In genomic region chr18:57910817-57911216, GRCh38 we compare ENCODE assay signal across 10 cellular contexts.
DNase-seq lines count a peak whose midpoint lies in the region; ATAC-seq and TF ChIP-seq lines count a peak whose summit lies in the region.
"Had no signal": no experiment of that assay in that cellular context is flagged by ENCODE, and none has a peak within 500 bp of the region (broad histone marks: within the 10 kb centered on the region; RNA-seq: fewer than 3 reads in every experiment).

No MANE protein-coding gene starts in this region.

- H3K56ac ChIP-seq in IMR-90 (ENCODE audit: extremely low read depth, insufficient read depth, low read length): no peak overlapping the region

- H3K9me3 Mint-ChIP-seq in nephron progenitor cell: no peaks in the 10 kb centered on the region
- H3K9me3 Mint-ChIP-seq: T-helper 1 cell treated with Interleukin-12 subunit alpha and Interleukin-12 subunit beta and Interleukin-4 antibody, amounts not matched to agents 30 μg/mL and 1 μg/mL, for 36 hours had no signal

- H3K14ac ChIP-seq in IMR-90 (replicated peaks; ENCODE audit: low read depth, low read length): no peak overlapping the region

- peaks cover under 1% of the 10 kb centered on the region; the same call in 1 of the 2 replicates for H3K4me1 ChIP-seq in IMR-90 (ENCODE audit: control insufficient read depth, insufficient read depth, low read length)

- POLR2A ChIA-PET in IMR-90 (lab: Charles Lee; ENCODE audit: unreplicated experiment): no interaction called here

- H2BK120ac ChIP-seq in IMR-90 (ENCODE audit: low read depth, low read length): no peak overlapping the region

- intact Hi-C loops in IMR-90 (cut with micrococcal nuclease): no loop called here

- no peaks in the 10 kb centered on the region for H4K20me1 ChIP-seq in IMR-90 (ENCODE audit: insufficient read depth, low read length)

- no peak overlapping the region for H3K23ac ChIP-seq in IMR-90 (ENCODE audit: low read depth, low read length)

- no peak overlapping the region for H4K5ac ChIP-seq in IMR-90 (ENCODE audit: low read depth, low read length)

- H2BK15ac ChIP-seq in IMR-90 (ENCODE audit: low read depth, low read length): no peak overlapping the region

- no peak overlapping the region for H4K91ac ChIP-seq in IMR-90 (ENCODE audit: insufficient read depth, low read depth, low read length)

- no peak overlapping the region for H2AK5ac ChIP-seq in IMR-90 (ENCODE audit: low read depth, low read length)

- TF ChIP-seq POLR2A in IMR-90 (IDR thresholded peaks at IDR 0.05; ENCODE audit: low read depth, low read length): no peak

- DNase-seq in DMS 273 (lab: John Stamatoyannopoulos, UW; ENCODE audit: unreplicated experiment) (peak; percentile 39), DMS 273 treated with DMSO at 0.1 percent for 48 hours (lab: John Stamatoyannopoulos, UW) (no peak), IMR-90 (no peak), astrocyte of the spinal cord (ENCODE audit: low read depth, low spot score) (no peak), nephron progenitor cell (peak; percentile 34)
- DNase-seq: 8988T had no signal

- no peaks in the 10 kb centered on the region for H3K36me3 ChIP-seq in IMR-90 (ENCODE audit: control insufficient read depth, insufficient read depth, low read length)

- H3K27me3 ChIP-seq in IMR-90 (ENCODE audit: control insufficient read depth, insufficient read depth, low read length): peaks cover 16% of the 10 kb centered on the region

- peaks cover 25% of the 10 kb centered on the region for H3K4me1 Mint-ChIP-seq in nephron progenitor cell

- H3K9ac ChIP-seq in IMR-90 (ENCODE audit: low read depth, low read length): no peak overlapping the region

- peak overlapping the region; percentile 4 for H3K27ac Mint-ChIP-seq in nephron progenitor cell
- H3K27ac Mint-ChIP-seq: T-helper 1 cell treated with Interleukin-12 subunit alpha and Interleukin-12 subunit beta and Interleukin-4 antibody, amounts not matched to agents 30 μg/mL and 1 μg/mL, for 36 hours had no signal

- H3K4ac ChIP-seq in IMR-90 (ENCODE audit: low read depth, low read length): no peak overlapping the region

- H2BK20ac ChIP-seq in IMR-90 (ENCODE audit: low read depth, low read length): no peak overlapping the region

- peaks cover 13% of the 10 kb centered on the region for H3K27me3 Mint-ChIP-seq in nephron progenitor cell (ENCODE audit: low read depth, poor library complexity)

- H3K4me3 Mint-ChIP-seq in nephron progenitor cell: no peak overlapping the region
- H3K4me3 Mint-ChIP-seq: T-helper 1 cell treated with Interleukin-12 subunit alpha and Interleukin-12 subunit beta and Interleukin-4 antibody, amounts not matched to agents 30 μg/mL and 1 μg/mL, for 36 hours had no signal

- TF ChIP-seq CTCF in IMR-90 (conservative IDR thresholded peaks at IDR 0.05; ENCODE audit: low read depth, low read length) (0 out of 2 replicates have a peak, but pooled peaks have one; percentile 3), astrocyte of the spinal cord (IDR thresholded peaks at IDR 0.05; ENCODE audit: low read depth, low read length) (peak; percentile 49), nephron progenitor cell (IDR thresholded peaks at IDR 0.05) (no peak)

- dilution Hi-C loops in IMR-90 (cut with HindIII; ENCODE audit: low sequenced_read_pairs, unreplicated experiment): no loop called here

- no peak overlapping the region for H2BK5ac ChIP-seq in IMR-90 (ENCODE audit: low read depth, low read length, poor library complexity, severe bottlenecking)

- no peaks in the 10 kb centered on the region for H3K9me3 ChIP-seq in IMR-90 (ENCODE audit: control insufficient read depth, insufficient read depth, low read length)

- ATAC-seq in IMR-90 (ENCODE audit: low read depth) (no peak), GM21381 (IDR thresholded peaks at IDR 0.05; ENCODE audit: unreplicated experiment) (no peak), GM19397 (IDR thresholded peaks at IDR 0.05; ENCODE audit: unreplicated experiment) (no peak), HG02678 (IDR thresholded peaks at IDR 0.05; ENCODE audit: unreplicated experiment) (no peak)

- H3K4me2 ChIP-seq in IMR-90 (ENCODE audit: low read depth, low read length): no peak overlapping the region

- H3K79me1 ChIP-seq in IMR-90 (ENCODE audit: low read depth in 1 of 2, low read length in 2 of 2): no peaks in the 10 kb centered on the region

- H3K4me3 ChIP-seq in IMR-90 (ENCODE audit: insufficient read depth, low read depth, low read length): no peak overlapping the region
- H3K4me3 ChIP-seq in astrocyte of the spinal cord (ENCODE audit: low read depth, low read length): no peak overlapping the region

- H4K8ac ChIP-seq in IMR-90 (ENCODE audit: low read depth in 2 of 2, low read length in 2 of 2): no peak overlapping the region

- in situ Hi-C loops in IMR-90 (cut with MboI; ENCODE audit: low sequenced_read_pairs): no loop called here
- in situ Hi-C loops in astrocyte of the spinal cord (cut with HindIII; ENCODE audit: low sequenced_read_pairs): no loop called here

- H3K36me3 Mint-ChIP-seq in nephron progenitor cell (ENCODE audit: low read depth): no peaks in the 10 kb centered on the region

- BruUV-seq in IMR-90 (replicated peaks; lab: Mats Ljungman, UMichigan): no TSS peak

- no peak overlapping the region for H3K18ac ChIP-seq in IMR-90 (ENCODE audit: low read depth, low read length)

- no peak for TF ChIP-seq RAD21 in IMR-90 (IDR thresholded peaks at IDR 0.05; ENCODE audit: low read length)

- WGBS in IMR-90 (ENCODE audit: extremely low coverage in 2 of 2, insufficient read length in 1 of 2), 2 experiments: 78% methylated on average over 4 of the region's 7 CpGs; no CpG with 5 or more reads in 1 of the 2 experiments

- no peak overlapping the region for H2AFZ ChIP-seq in IMR-90 (replicated peaks; ENCODE audit: low read length, poor library complexity)

- H3K9me1 ChIP-seq in IMR-90 (ENCODE audit: insufficient read depth, low read length): peaks cover under 1% of the 10 kb centered on the region; the same call in 1 of the 2 replicates

- H3K27ac ChIP-seq in IMR-90 (ENCODE audit: insufficient read depth, low read length): no peak overlapping the region

- H2AK9ac ChIP-seq in IMR-90 (replicated peaks; ENCODE audit: low read depth, low read length, poor library complexity): no peak overlapping the region

- CTCF ChIA-PET in IMR-90 (lab: Yijun Ruan, JAX): interaction anchor here (1.1 to 1.3 kb wide), 2 partner anchors 10 to 48 kb away, joined by 3 read pairs; no protein-coding TSS in a partner anchor

TF ChIP-seq in IMR-90, 13 proteins besides CTCF, POLR2A, EP300 and RAD21:
- no peak for TF ChIP-seq SMC3 (IDR thresholded peaks at IDR 0.05; ENCODE audit: low read depth, low read length)
- no peak for TF ChIP-seq CEBPB (IDR thresholded peaks at IDR 0.05; ENCODE audit: low read depth, low read length)
- no peak for TF ChIP-seq MAFK (IDR thresholded peaks at IDR 0.05; ENCODE audit: low read depth, low read length)
- TF ChIP-seq NFE2L2 (IDR thresholded peaks at IDR 0.05; ENCODE audit: low read depth, low read length): no peak
- TF ChIP-seq BHLHE40 (IDR thresholded peaks at IDR 0.05; ENCODE audit: low read depth, low read length): no peak
- no peak for TF ChIP-seq ELK1 (IDR thresholded peaks at IDR 0.05; ENCODE audit: borderline replicate concordance, low read depth, low read length)
- TF ChIP-seq CHD1 (IDR thresholded peaks at IDR 0.05; ENCODE audit: low read depth, low read length): no peak

Comparison
In these comparisons a context has a peak if more than half of its experiments do, and no peak if none do; other contexts are left out.
1. DNase-seq: peak in DMS 273 (single experiment) and nephron progenitor cell (single experiment); none in DMS 273 treated with DMSO at 0.1 percent for 48 hours (single experiment), IMR-90 (single experiment) and astrocyte of the spinal cord (single experiment).